ENCODE assay signal across 26 cellular contexts in genomic region chrX:23134171-23134570, GRCh38.
"Had no signal": no experiment of that assay in that cellular context is flagged by ENCODE, and none has a peak within 500 bp of the region (broad histone marks: within the 10 kb centered on the region; RNA-seq: fewer than 3 reads in every experiment).

No MANE protein-coding gene starts in this region.

- H3K27me3 ChIP-seq: right lobe of liver, stomach, testis, thyroid gland, transverse colon, upper lobe of left lung, vagina had no signal

- H3K4me1 Mint-ChIP-seq: memory B cell; naive thymus-derived CD4-positive, alpha-beta T cell; neural crest cell; stimulated activated memory B cell treated with anti-CD40 and anti-IgM and Interleukin-4, amounts not matched to agents 10 μg/mL and 1 μg/mL and 100 μg/mL, for 72 hours had no signal

- H3K27ac ChIP-seq: left ventricle myocardium inferior, parathyroid adenoma, psoas muscle, right lobe of liver, stomach, testis, thyroid gland, transverse colon, upper lobe of left lung, vagina had no signal

- H3K4me1 ChIP-seq: left ventricle myocardium inferior, parathyroid adenoma, psoas muscle, right lobe of liver, stomach, testis, thyroid gland, transverse colon, upper lobe of left lung, vagina had no signal

- H3K4me3 ChIP-seq: left ventricle myocardium inferior, lung, mucosa of descending colon, psoas muscle, right lobe of liver, smooth muscle cell, stomach, testis, thyroid gland, transverse colon, upper lobe of left lung, vagina had no signal

- H3K36me3 Mint-ChIP-seq: memory B cell; naive thymus-derived CD4-positive, alpha-beta T cell; stimulated activated memory B cell treated with anti-CD40 and anti-IgM and Interleukin-4, amounts not matched to agents 10 μg/mL and 1 μg/mL and 100 μg/mL, for 72 hours had no signal

- H3K9me3 ChIP-seq: left ventricle myocardium inferior, mucosa of descending colon, psoas muscle, right lobe of liver, stomach, testis, thyroid gland, transverse colon, upper lobe of left lung, vagina had no signal

- H3K4me3 Mint-ChIP-seq: memory B cell; naive thymus-derived CD4-positive, alpha-beta T cell; nephron; neural crest cell; stimulated activated memory B cell treated with anti-CD40 and anti-IgM and Interleukin-4, amounts not matched to agents 10 μg/mL and 1 μg/mL and 100 μg/mL, for 72 hours had no signal

- DNase-seq: islet precursor cell; left ventricle myocardium inferior; midbrain; mucosa of descending colon; naive thymus-derived CD4-positive, alpha-beta T cell; nucleus accumbens; psoas muscle; right lobe of liver; stimulated activated CD4-positive, alpha-beta T cell treated with anti-CD3 and anti-CD28 coated beads, Interleukin-1b, Interleukin-23, amount 100 ng/mL, for 48 hours; stimulated activated CD4-positive, alpha-beta T cell treated with anti-CD3 and anti-CD28 coated beads, Interleukin-2, amount 100 ng/mL, for 48 hours; stimulated activated CD4-positive, alpha-beta T cell treated with anti-CD3 and anti-CD28 coated beads, Interleukin-4, amount 100 ng/mL, for 4 hours; stimulated activated CD8-positive, alpha-beta memory T cell treated with anti-CD3 and anti-CD28 coated beads, Interleukin-4, amount 100 ng/mL, for 48 hours; stimulated activated naive CD8-positive, alpha-beta T cell treated with anti-CD3 and anti-CD28 coated beads, Interleukin-15, Interleukin-2, amounts not matched to agents 100 U/mL and 50 U/mL, for 24 hours; stomach; testis; thyroid gland; transverse colon; upper lobe of left lung had no signal

- H3K27me3 Mint-ChIP-seq: memory B cell; naive thymus-derived CD4-positive, alpha-beta T cell; stimulated activated memory B cell treated with anti-CD40 and anti-IgM and Interleukin-4, amounts not matched to agents 10 μg/mL and 1 μg/mL and 100 μg/mL, for 72 hours had no signal

- ATAC-seq: mucosa of descending colon; naive thymus-derived CD4-positive, alpha-beta T cell; psoas muscle; right lobe of liver; stimulated activated memory B cell treated with anti-CD40 and anti-IgM and Interleukin-4, amounts not matched to agents 10 μg/mL and 1 μg/mL and 100 μg/mL, for 72 hours; stimulated activated naive CD8-positive, alpha-beta T cell treated with anti-CD3 and anti-CD28 coated beads, Interleukin-15, Interleukin-2, amounts not matched to agents 100 U/mL and 50 U/mL, for 24 hours had no signal

- H3K27ac Mint-ChIP-seq: memory B cell; naive thymus-derived CD4-positive, alpha-beta T cell; nephron; stimulated activated memory B cell treated with anti-CD40 and anti-IgM and Interleukin-4, amounts not matched to agents 10 μg/mL and 1 μg/mL and 100 μg/mL, for 72 hours had no signal

- H3K36me3 ChIP-seq: left ventricle myocardium inferior, right lobe of liver, stomach, thyroid gland, transverse colon, upper lobe of left lung, vagina had no signal

- H3K9ac ChIP-seq: parathyroid adenoma had no signal

- H3K9me3 Mint-ChIP-seq: memory B cell; nephron; neural crest cell; stimulated activated memory B cell treated with anti-CD40 and anti-IgM and Interleukin-4, amounts not matched to agents 10 μg/mL and 1 μg/mL and 100 μg/mL, for 72 hours had no signal
